ENCODE assay signal across 1 cellular context in the genomic region with DNA sequence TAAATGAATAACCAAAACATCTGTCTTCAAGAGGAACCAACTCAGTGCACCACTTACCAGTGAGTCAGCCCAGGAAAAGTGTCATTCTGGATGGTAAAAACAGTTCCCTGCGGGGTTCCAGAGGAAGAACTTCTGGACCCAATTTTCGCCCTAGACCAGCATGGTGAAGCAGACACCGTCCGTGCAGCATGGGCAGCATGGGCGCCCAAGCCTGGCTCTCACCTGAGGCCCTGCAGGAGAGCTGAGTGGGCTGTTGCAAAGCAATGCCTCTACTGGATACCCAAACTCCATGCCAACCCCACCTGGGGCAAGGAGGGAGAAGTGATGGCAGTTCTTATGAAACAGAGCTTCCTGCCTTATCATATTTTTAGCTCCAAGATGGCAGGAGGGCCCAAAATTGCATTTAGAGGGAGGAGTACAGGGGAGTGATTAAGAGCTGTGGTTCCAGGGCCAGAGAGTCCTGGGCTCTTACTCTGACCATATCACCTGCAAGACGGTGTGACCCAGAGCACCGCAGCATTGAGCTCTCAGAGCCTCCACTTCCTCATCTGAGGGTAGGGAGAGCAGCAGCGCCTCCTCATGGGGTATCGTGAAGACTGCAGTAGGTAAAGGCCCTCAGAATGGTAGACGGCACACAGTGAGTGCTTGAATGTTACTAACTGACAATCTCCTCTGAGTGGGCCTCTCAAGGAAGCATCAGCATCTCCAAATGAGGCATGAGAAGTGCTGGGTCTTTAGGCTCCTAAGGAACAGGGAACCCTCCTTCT.
TF ChIP-seq lines count a peak whose summit lies in the region.

No MANE protein-coding gene starts in this region.

TF ChIP-seq in SK-N-SH, 30 proteins besides CTCF, POLR2A, EP300 and RAD21:
- TF ChIP-seq CHD2 (IDR thresholded peaks at IDR 0.05; ENCODE audit: low read length, partially characterized antibody) = no peak
- no peak for TF ChIP-seq RCOR1 (IDR thresholded peaks at IDR 0.05; ENCODE audit: low read length)
- 0 out of 2 replicates have a peak, but pooled peaks have one; percentile 3 for TF ChIP-seq SMC3 (IDR thresholded peaks at IDR 0.05; ENCODE audit: low read depth, low read length)
- TF ChIP-seq, protein P1, sequence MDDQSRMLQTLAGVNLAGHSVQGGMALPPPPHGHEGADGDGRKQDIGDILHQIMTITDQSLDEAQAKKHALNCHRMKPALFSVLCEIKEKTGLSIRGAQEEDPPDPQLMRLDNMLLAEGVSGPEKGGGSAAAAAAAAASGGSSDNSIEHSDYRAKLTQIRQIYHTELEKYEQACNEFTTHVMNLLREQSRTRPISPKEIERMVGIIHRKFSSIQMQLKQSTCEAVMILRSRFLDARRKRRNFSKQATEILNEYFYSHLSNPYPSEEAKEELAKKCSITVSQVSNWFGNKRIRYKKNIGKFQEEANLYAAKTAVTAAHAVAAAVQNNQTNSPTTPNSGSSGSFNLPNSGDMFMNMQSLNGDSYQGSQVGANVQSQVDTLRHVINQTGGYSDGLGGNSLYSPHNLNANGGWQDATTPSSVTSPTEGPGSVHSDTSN (IDR thresholded peaks at IDR 0.05) = no peak
- TF ChIP-seq, protein P2, sequence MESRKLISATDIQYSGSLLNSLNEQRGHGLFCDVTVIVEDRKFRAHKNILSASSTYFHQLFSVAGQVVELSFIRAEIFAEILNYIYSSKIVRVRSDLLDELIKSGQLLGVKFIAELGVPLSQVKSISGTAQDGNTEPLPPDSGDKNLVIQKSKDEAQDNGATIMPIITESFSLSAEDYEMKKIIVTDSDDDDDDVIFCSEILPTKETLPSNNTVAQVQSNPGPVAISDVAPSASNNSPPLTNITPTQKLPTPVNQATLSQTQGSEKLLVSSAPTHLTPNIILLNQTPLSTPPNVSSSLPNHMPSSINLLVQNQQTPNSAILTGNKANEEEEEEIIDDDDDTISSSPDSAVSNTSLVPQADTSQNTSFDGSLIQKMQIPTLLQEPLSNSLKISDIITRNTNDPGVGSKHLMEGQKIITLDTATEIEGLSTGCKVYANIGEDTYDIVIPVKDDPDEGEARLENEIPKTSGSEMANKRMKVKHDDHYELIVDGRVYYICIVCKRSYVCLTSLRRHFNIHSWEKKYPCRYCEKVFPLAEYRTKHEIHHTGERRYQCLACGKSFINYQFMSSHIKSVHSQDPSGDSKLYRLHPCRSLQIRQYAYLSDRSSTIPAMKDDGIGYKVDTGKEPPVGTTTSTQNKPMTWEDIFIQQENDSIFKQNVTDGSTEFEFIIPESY (IDR thresholded peaks at IDR 0.05; ENCODE audit: borderline replicate concordance, low read depth) = no peak
- no peak for TF ChIP-seq TAF1 (IDR thresholded peaks at IDR 0.05; ENCODE audit: borderline replicate concordance, low read depth, low read length)
- no peak for TF ChIP-seq POLR2AphosphoS5 (IDR thresholded peaks at IDR 0.05; ENCODE audit: low read depth, low read length)
- TF ChIP-seq JUND (IDR thresholded peaks at IDR 0.05) = no peak
- no peak for TF ChIP-seq TCF12 (IDR thresholded peaks at IDR 0.05)
